11 cellular contexts compared by ENCODE assay signal in the genomic region with DNA sequence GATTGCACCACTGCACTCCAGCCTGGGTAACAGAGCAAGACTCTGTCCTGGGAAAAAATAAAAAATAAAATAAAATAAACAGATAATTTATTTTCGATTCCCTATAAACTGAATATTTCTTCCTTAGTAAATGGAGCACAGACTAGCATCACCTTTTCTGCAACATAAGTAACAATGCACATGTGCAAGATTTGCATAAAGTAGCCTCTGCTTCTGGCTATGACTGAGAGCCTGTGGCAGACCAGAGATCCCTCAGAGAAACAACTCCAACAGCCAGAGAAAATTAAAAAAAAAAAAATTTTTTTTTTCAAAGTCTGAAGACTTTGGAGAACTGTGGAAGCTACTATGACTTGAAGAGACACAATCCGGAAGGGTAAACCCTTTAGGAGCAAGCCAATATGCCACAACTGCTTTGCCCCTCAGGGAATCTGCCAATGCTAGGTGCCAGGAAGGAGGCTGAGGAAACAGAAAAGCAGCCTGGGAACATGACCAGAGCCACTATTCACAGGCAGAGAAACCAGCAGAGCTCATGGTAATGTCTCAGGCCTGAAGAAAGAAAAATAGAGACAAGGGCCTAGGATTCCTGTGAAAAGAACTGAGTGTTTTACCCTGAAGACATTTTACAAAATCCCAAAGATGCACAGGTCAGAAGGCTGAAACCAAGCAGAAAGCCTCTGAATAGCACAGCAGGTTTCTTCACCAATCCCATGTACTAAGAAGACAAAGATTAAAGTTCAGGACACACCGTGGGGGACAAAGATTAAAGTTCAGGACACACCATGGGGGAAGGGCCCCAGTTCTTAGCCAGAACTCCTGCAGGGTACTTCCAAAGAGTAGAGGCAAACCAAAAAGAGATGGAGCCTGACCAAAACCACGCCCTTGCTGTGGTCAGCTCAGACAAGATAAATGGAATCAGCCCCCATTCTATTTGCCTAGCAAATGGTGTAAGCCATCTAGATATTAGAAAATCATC. TPM values are rescaled to one million over a fixed set of nuclear protein-coding genes. Genes with fewer than 3 reads are reported as not detected.
A peak's percentile ranks its signal among the peaks of the same experiment; 100 is the strongest.
DNase-seq lines count a peak whose midpoint lies in the region; ATAC-seq and TF ChIP-seq lines count a peak whose summit lies in the region.
"Had no signal": no experiment of that assay in that cellular context is flagged by ENCODE, and none has a peak within 500 bp of the region (broad histone marks: within the 10 kb centered on the region; RNA-seq: fewer than 3 reads in every experiment).

No MANE protein-coding gene starts in this region.

- H2BK15ac ChIP-seq in neuronal stem cell (ENCODE audit: low read length), result no peak overlapping the region

- H3K9me3 ChIP-seq in OCI-LY1 (ENCODE audit: low read length) (no peaks in the 10 kb centered on the region), neuronal stem cell (replicated peaks in 1 of 2; ENCODE audit: control insufficient read depth in 2 of 2, insufficient read depth in 1 of 2, low read depth in 1 of 2, low read length in 2 of 2) (peaks cover 0 to 3% of the 10 kb centered on the region in 2 donors), tibial nerve (no peaks in the 10 kb centered on the region)
- H3K9me3 ChIP-seq: uterus had no signal

- H4K91ac ChIP-seq in neuronal stem cell (ENCODE audit: low read depth, low read length, poor library complexity), result no peak overlapping the region

- TF ChIP-seq CTCF in Calu3 (IDR thresholded peaks at IDR 0.05; ENCODE audit: unreplicated experiment) (no peak), OCI-LY1 (IDR thresholded peaks at IDR 0.05; ENCODE audit: low read length) (no peak), tibial nerve (IDR thresholded peaks at IDR 0.05) (no peak)
- TF ChIP-seq CTCF in activated CD8-positive, alpha-beta T cell treated with anti-CD3 and anti-CD28 coated beads for 36 hours (IDR thresholded peaks at IDR 0.05), result no peak

- CTCF ChIA-PET in Calu3 (lab: Charles Lee), result interaction anchor here (1.6 kb wide), 1 partner anchor 13 kb away, joined by 9 read pairs; no protein-coding TSS in a partner anchor
- CTCF ChIA-PET in activated CD8-positive, alpha-beta T cell treated with anti-CD3 and anti-CD28 coated beads for 36 hours (lab: Charles Lee), result interaction anchor here (1.0 to 1.5 kb wide), 2 partner anchors 8 to 11 kb away, joined by 3 to 4 read pairs; no protein-coding TSS in a partner anchor

- no peak overlapping the region for H3K23ac ChIP-seq in neuronal stem cell (ENCODE audit: low read depth, low read length, poor library complexity)

- no peaks in the 10 kb centered on the region for H4K20me1 ChIP-seq in OCI-LY1 (ENCODE audit: insufficient read depth, low read length)

- TF ChIP-seq POLR2A in tibial nerve (IDR thresholded peaks at IDR 0.05), result no peak

- no peak overlapping the region for H2AK5ac ChIP-seq in neuronal stem cell (ENCODE audit: low read depth, low read length)

- H3K9me2 ChIP-seq in OCI-LY1 (ENCODE audit: low read depth, low read length), result no peaks in the 10 kb centered on the region

- H2AFZ ChIP-seq in OCI-LY1 (ENCODE audit: low read length) (no peak overlapping the region), neuronal stem cell (ENCODE audit: low read length) (no peak overlapping the region)

- H3K9ac ChIP-seq in OCI-LY1 (ENCODE audit: low read length), result peak overlapping the region; percentile 15; the same call in 1 of the 2 replicates
- no peak overlapping the region for H3K9ac ChIP-seq in neuronal stem cell (ENCODE audit: low read depth, low read length, poor library complexity)

- no peak for TF ChIP-seq EP300 in tibial nerve (IDR thresholded peaks at IDR 0.05)

- no peak overlapping the region for H2BK12ac ChIP-seq in neuronal stem cell (ENCODE audit: low read length)

- H3K4me1 ChIP-seq in OCI-LY1 (ENCODE audit: insufficient read depth, low read length, severe bottlenecking) (peaks cover 91% of the 10 kb centered on the region), neuronal stem cell (ENCODE audit: control insufficient read depth in 2 of 2, insufficient read depth in 1 of 2, low read depth in 1 of 2, low read length in 2 of 2) (peaks cover 14 to 38% of the 10 kb centered on the region in 2 donors), tibial nerve (peaks cover 0 to 76% (median 39%) of the 10 kb centered on the region in 4 donors)

- H3K27ac Mint-ChIP-seq in Calu3 (ENCODE audit: unreplicated experiment), result peak overlapping the region; percentile 11
- no peak overlapping the region for H3K27ac Mint-ChIP-seq in activated CD8-positive, alpha-beta T cell treated with anti-CD3 and anti-CD28 coated beads for 36 hours

- no CpG with 5 or more reads among the region's 4 CpGs for WGBS in neuronal stem cell (ENCODE audit: extremely low coverage in 2 of 2, insufficient read length in 2 of 2, insufficient replicate concordance in 1 of 2), 2 donors
- WGBS in tibial nerve, 2 donors, result 71 to 73% methylated on average over 4 of the region's 4 CpGs

- H3K4me1 Mint-ChIP-seq in Calu3 (ENCODE audit: low read depth, unreplicated experiment), result peaks cover 74% of the 10 kb centered on the region
- peaks cover 32% of the 10 kb centered on the region for H3K4me1 Mint-ChIP-seq in activated CD8-positive, alpha-beta T cell treated with anti-CD3 and anti-CD28 coated beads for 36 hours (ENCODE audit: low read depth)

- H2BK5ac ChIP-seq in neuronal stem cell (ENCODE audit: low read length), result no peak overlapping the region

- H3K14ac ChIP-seq in neuronal stem cell (ENCODE audit: low read length), result no peak overlapping the region

- H3K36me3 ChIP-seq in OCI-LY1 (ENCODE audit: insufficient read depth, low read length) (peaks cover 7% of the 10 kb centered on the region), neuronal stem cell (replicated peaks in 1 of 2; ENCODE audit: control insufficient read depth in 2 of 2, insufficient read depth in 2 of 2, low read length in 2 of 2) (no peaks in the 10 kb centered on the region), tibial nerve (peaks cover 0 to under 1% (median 0%) of the 10 kb centered on the region in 3 donors), H7 (replicated peaks; ENCODE audit: control insufficient read depth, insufficient read depth, low read length) (no peaks in the 10 kb centered on the region)
- H3K36me3 ChIP-seq: uterus had no signal

- no peak overlapping the region for H4K8ac ChIP-seq in neuronal stem cell (ENCODE audit: low read depth, low read length)

- intact Hi-C loops in Calu3 (cut with micrococcal nuclease; ENCODE audit: unreplicated experiment), result no loop called here
- intact Hi-C loops in activated CD8-positive, alpha-beta T cell treated with anti-CD3 and anti-CD28 coated beads for 36 hours (cut with micrococcal nuclease), result no loop called here

- H3K4ac ChIP-seq in neuronal stem cell (ENCODE audit: low read length), result no peak overlapping the region

- peak overlapping the region; percentile 32; the same call in 1 of the 2 replicates for H3K4me2 ChIP-seq in OCI-LY1 (ENCODE audit: low read length)
- H3K4me2 ChIP-seq in neuronal stem cell (ENCODE audit: insufficient read depth, low read length, poor library complexity, severe bottlenecking), result peak overlapping the region; percentile 32

- peak overlapping the region; percentile 0 for H3K4me3 ChIP-seq in OCI-LY1 (ENCODE audit: low read depth, low read length, poor library complexity, severe bottlenecking)
- H3K4me3 ChIP-seq in neuronal stem cell (ENCODE audit: low read length in 2 of 2), result no peak overlapping the region
- no peak overlapping the region for H3K4me3 ChIP-seq in tibial nerve
- no peak overlapping the region for H3K4me3 ChIP-seq in H7 (ENCODE audit: insufficient read depth, low read depth, low read length)
- H3K4me3 ChIP-seq: uterus had no signal

- H3K18ac ChIP-seq in neuronal stem cell (ENCODE audit: low read length), result no peak overlapping the region

- no peak for DNase-seq in Calu3
- DNase-seq in ecto neural progenitor cell (ENCODE audit: low spot score), result peak; percentile 67
- peak; percentile 48 for DNase-seq in neuronal stem cell (ENCODE audit: low spot score)
- DNase-seq in activated CD8-positive, alpha-beta T cell treated with anti-CD3 and anti-CD28 coated beads for 36 hours, result no peak
- DNase-seq in tibial nerve (ENCODE audit: low spot score in 2 of 2), result no peak
- no peak for DNase-seq in H7
- DNase-seq: NCI-H510A, uterus had no signal

- POLR2A ChIA-PET in activated CD8-positive, alpha-beta T cell treated with anti-CD3 and anti-CD28 coated beads for 36 hours (lab: Charles Lee), result interaction anchor here (0.8 to 1.3 kb wide), 2 partner anchors 12 to 14 kb away, joined by 3 to 4 read pairs; no protein-coding TSS in a partner anchor

- H3K27ac ChIP-seq in OCI-LY1 (ENCODE audit: low read depth, low read length, poor library complexity, severe bottlenecking) (peak overlapping the region; percentile 86), neuronal stem cell (replicated peaks; ENCODE audit: low read length) (peak overlapping the region; percentile 91), tibial nerve (peak overlapping the region in 2 of 4 donors; percentile 22 to 46)
- H3K27ac ChIP-seq: C4-2B had no signal

- peaks cover 92% of the 10 kb centered on the region for H3K79me2 ChIP-seq in OCI-LY1 (ENCODE audit: insufficient read depth, low read length)

- H3K9me3 Mint-ChIP-seq in Calu3 (ENCODE audit: low read depth, unreplicated experiment), result no peaks in the 10 kb centered on the region
- no peaks in the 10 kb centered on the region for H3K9me3 Mint-ChIP-seq in activated CD8-positive, alpha-beta T cell treated with anti-CD3 and anti-CD28 coated beads for 36 hours

- H3K27me3 ChIP-seq in OCI-LY1 (ENCODE audit: insufficient read depth, low read length), result no peaks in the 10 kb centered on the region
- H3K27me3 ChIP-seq in neuronal stem cell (ENCODE audit: control insufficient read depth in 3 of 3, insufficient read depth in 3 of 3, low read depth in 1 of 3, low read length in 3 of 3), result no peaks in the 10 kb centered on the region
- H3K27me3 ChIP-seq in tibial nerve, result no peaks in the 10 kb centered on the region
- no peaks in the 10 kb centered on the region for H3K27me3 ChIP-seq in H7 (ENCODE audit: control insufficient read depth, insufficient read depth, low read length)
- H3K27me3 ChIP-seq: uterus had no signal

- no peaks in the 10 kb centered on the region for H3K79me1 ChIP-seq in neuronal stem cell (ENCODE audit: low read depth, low read length)

- H2BK120ac ChIP-seq in neuronal stem cell (ENCODE audit: low read depth, low read length), result no peak overlapping the region

- ATAC-seq in activated CD8-positive, alpha-beta T cell treated with anti-CD3 and anti-CD28 coated beads for 36 hours, result no peak
- ATAC-seq in GM18907 (IDR thresholded peaks at IDR 0.05; ENCODE audit: unreplicated experiment), result no peak

- BruUV-seq in Calu3 (replicated peaks; lab: Mats Ljungman, UMichigan), result no TSS peak

- H3K27me3 Mint-ChIP-seq in Calu3 (ENCODE audit: unreplicated experiment), result no peaks in the 10 kb centered on the region
- H3K27me3 Mint-ChIP-seq in activated CD8-positive, alpha-beta T cell treated with anti-CD3 and anti-CD28 coated beads for 36 hours, result no peaks in the 10 kb centered on the region

- peaks cover 26% of the 10 kb centered on the region for H3K36me3 Mint-ChIP-seq in Calu3 (ENCODE audit: insufficient read depth, unreplicated experiment)
- H3K36me3 Mint-ChIP-seq in activated CD8-positive, alpha-beta T cell treated with anti-CD3 and anti-CD28 coated beads for 36 hours (ENCODE audit: low read depth), result peaks cover 5% of the 10 kb centered on the region

- no peak overlapping the region for H3K4me3 Mint-ChIP-seq in Calu3 (ENCODE audit: low read depth, unreplicated experiment)
- H3K4me3 Mint-ChIP-seq in activated CD8-positive, alpha-beta T cell treated with anti-CD3 and anti-CD28 coated beads for 36 hours, result no peak overlapping the region

- H3F3A ChIP-seq in OCI-LY1 (ENCODE audit: insufficient read depth, low read length), result peaks cover 7% of the 10 kb centered on the region

RNA-seq across cellular contexts. Expression of a gene that starts 25.8 kb away (rescaled TPM):
- total RNA-seq in Calu3 (2022) (117 and 131 TPM in 2 replicates), tibial nerve (10 to 100 TPM; 13.6 to 25.2 (median 20.7) TPM)
- polyA plus RNA-seq in neuronal stem cell (2013, experiment 1 of 2), result 46.5 TPM
- polyA plus RNA-seq in neuronal stem cell (2013, experiment 2 of 2), result 48.5 TPM
- 10 to 100 TPM; 16.5 to 16.8 TPM for total RNA-seq in activated CD8-positive, alpha-beta T cell treated with anti-CD3 and anti-CD28 coated beads for 36 hours
- total RNA-seq in H7 (2014; rRNA removed; shearing (Covaris generic)), result 31.7 and 35.2 TPM in 2 replicates

Comparison
In these comparisons a context has a peak if more than half of its experiments do, and no peak if none do; other contexts are left out.
1. DNase-seq: peak in ecto neural progenitor cell (single experiment) and neuronal stem cell (single experiment); none in Calu3 (single experiment), activated CD8-positive, alpha-beta T cell treated with anti-CD3 and anti-CD28 coated beads for 36 hours (single experiment), tibial nerve (0 of 2) and H7 (single experiment).